10 cellular contexts compared by ENCODE assay signal in genomic region chr10:111128331-111129167, GRCh38. TPM values are rescaled to one million over a fixed set of nuclear protein-coding genes. Genes with fewer than 3 reads are reported as not detected.
DNase-seq lines count a peak whose midpoint lies in the region; ATAC-seq and TF ChIP-seq lines count a peak whose summit lies in the region.
"Had no signal": no experiment of that assay in that cellular context is flagged by ENCODE, and none has a peak within 500 bp of the region (broad histone marks: within the 10 kb centered on the region; RNA-seq: fewer than 3 reads in every experiment).

No MANE protein-coding gene starts in this region.

- H3K4me3 ChIP-seq in kidney epithelial cell (ENCODE audit: low read depth, low read length): no peak overlapping the region
- H3K4me3 ChIP-seq: ascending aorta had no signal

- peak; percentile 75 for DNase-seq in ACHN
- DNase-seq in HPDE6-E6E7 (ENCODE audit: extremely low spot score): peak; percentile 11
- peak; percentile 59 for DNase-seq in UCSD-AML1 (lab: John Stamatoyannopoulos, UW; ENCODE audit: unreplicated experiment)
- DNase-seq in kidney epithelial cell (ENCODE audit: low read depth): peak; percentile 23
- no peak for DNase-seq in D341Med (ENCODE audit: low spot score)
- no peak for DNase-seq in effector CD4-positive, alpha-beta T cell
- no peak for DNase-seq in NCI-H2196 (lab: John Stamatoyannopoulos, UW; ENCODE audit: unreplicated experiment)
- DNase-seq: activated CD4-positive, CD25-positive, alpha-beta regulatory T cell had no signal

- no peaks in the 10 kb centered on the region for H3K36me3 ChIP-seq in kidney epithelial cell (ENCODE audit: control insufficient read depth, insufficient read depth, low read length)
- H3K36me3 ChIP-seq: ascending aorta had no signal

- ATAC-seq in HG03108 (IDR thresholded peaks at IDR 0.05; ENCODE audit: unreplicated experiment): no peak

- in situ Hi-C loops in ACHN (cut with HindIII; ENCODE audit: low pct_ligation_motif_present, low pct_unique_long_range_greater_than_20kb, low sequenced_read_pairs): no loop called here

- TF ChIP-seq CTCF in kidney epithelial cell (IDR thresholded peaks at IDR 0.05; ENCODE audit: insufficient read depth, low read length, poor library complexity, severe bottlenecking): no peak

- no peaks in the 10 kb centered on the region for H3K27me3 ChIP-seq in kidney epithelial cell (ENCODE audit: control insufficient read depth, insufficient read depth, low read length)
- H3K27me3 ChIP-seq: ascending aorta had no signal

RNA-seq across cellular contexts. Expression of gene ADRA2A, which starts 51.7 kb away (rescaled TPM):
- total RNA-seq in kidney epithelial cell: not detected in 2 replicates

Comparison
In these comparisons a context has a peak if more than half of its experiments do, and no peak if none do; other contexts are left out.
1. DNase-seq: peak in ACHN (single experiment), HPDE6-E6E7 (single experiment), UCSD-AML1 (single experiment) and kidney epithelial cell (single experiment); none in D341Med (single experiment), effector CD4-positive, alpha-beta T cell (single experiment) and NCI-H2196 (single experiment).